ENCODE assay signal across 23 cellular contexts in genomic region chr15:83200589-83200988, GRCh38. TPM values are rescaled to one million over a fixed set of nuclear protein-coding genes. Genes with fewer than 3 reads are reported as not detected.
DNase-seq lines count a peak whose midpoint lies in the region; ATAC-seq and TF ChIP-seq lines count a peak whose summit lies in the region.
"Had no signal": no experiment of that assay in that cellular context is flagged by ENCODE, and none has a peak within 500 bp of the region (broad histone marks: within the 10 kb centered on the region; RNA-seq: fewer than 3 reads in every experiment).

No MANE protein-coding gene starts in this region.

- peak; percentile 29 for ATAC-seq in T-helper 17 cell
- no peak for ATAC-seq in left lobe of liver
- ATAC-seq: heart right ventricle, lower lobe of right lung, PC-3 had no signal

- H3K27me3 ChIP-seq in GM06990 (replicated peaks; ENCODE audit: control insufficient read depth, insufficient read depth, low read length) (no peaks in the 10 kb centered on the region), BE2C (no peaks in the 10 kb centered on the region)
- H3K27me3 ChIP-seq: esophagus squamous epithelium, heart right ventricle, SJSA1 had no signal

- no peaks in the 10 kb centered on the region for H3K9me3 ChIP-seq in T-helper 17 cell (ENCODE audit: control insufficient read depth, low read length, poor library complexity, severe bottlenecking)
- no peaks in the 10 kb centered on the region for H3K9me3 ChIP-seq in BE2C
- H3K9me3 ChIP-seq: esophagus squamous epithelium, heart right ventricle, lower lobe of right lung, SJSA1 had no signal

- H3K4me3 ChIP-seq in AG10803 (ENCODE audit: low read length) (no peak overlapping the region), GM06990 (replicated peaks; ENCODE audit: low read depth, low read length) (peak overlapping the region; percentile 34), choroid plexus epithelial cell (ENCODE audit: low read depth, low read length) (no peak overlapping the region), BE2C (ENCODE audit: low read depth, low read length) (no peak overlapping the region)
- H3K4me3 ChIP-seq: esophagus squamous epithelium, heart right ventricle, lower lobe of right lung, SJSA1 had no signal

- no peak for TF ChIP-seq CTCF in AG10803 (conservative IDR thresholded peaks at IDR 0.05; ENCODE audit: low read length)
- no peak for TF ChIP-seq CTCF in GM06990 (IDR thresholded peaks at IDR 0.05; ENCODE audit: insufficient read depth, low read length, poor library complexity, severe bottlenecking)
- no peak for TF ChIP-seq CTCF in choroid plexus epithelial cell (conservative IDR thresholded peaks at IDR 0.05; ENCODE audit: low read depth, low read length)
- TF ChIP-seq CTCF in BE2C (IDR thresholded peaks at IDR 0.05; ENCODE audit: low read depth, low read length) = no peak

- peak overlapping the region; percentile 39 for H3K4me3 Mint-ChIP-seq in T-helper 17 cell
- H3K4me3 Mint-ChIP-seq: H9 had no signal

- H3K4me1 ChIP-seq in BE2C = peaks cover 4% of the 10 kb centered on the region

- no peaks in the 10 kb centered on the region for H3K36me3 ChIP-seq in GM06990 (ENCODE audit: control insufficient read depth, insufficient read depth, low read length)
- no peaks in the 10 kb centered on the region; the same call in 1 of the 2 replicates for H3K36me3 ChIP-seq in BE2C
- H3K36me3 ChIP-seq: esophagus squamous epithelium, heart right ventricle, lower lobe of right lung had no signal

- no peaks in the 10 kb centered on the region for H3K36me3 Mint-ChIP-seq in T-helper 17 cell (ENCODE audit: low read depth)
- H3K36me3 Mint-ChIP-seq: naive B cell had no signal

- peaks cover 16% of the 10 kb centered on the region for H3K4me1 Mint-ChIP-seq in T-helper 17 cell
- H3K4me1 Mint-ChIP-seq: naive B cell had no signal

- H3K27me3 Mint-ChIP-seq in T-helper 17 cell = peaks cover 15% of the 10 kb centered on the region

- H3K27ac Mint-ChIP-seq in T-helper 17 cell = peak overlapping the region; percentile 93
- H3K27ac Mint-ChIP-seq: H9, naive B cell had no signal

- DNase-seq in AG10803 (ENCODE audit: low read depth) (peak; percentile 18), GM06990 (ENCODE audit: extremely low read depth, insufficient read length) (no peak), T-helper 17 cell (no peak), choroid plexus epithelial cell (ENCODE audit: low read depth) (peak; percentile 42), nucleus accumbens (lab: John Stamatoyannopoulos, UW) (no peak), left lobe of liver (ENCODE audit: low spot score) (no peak), BE2C (no peak)
- DNase-seq: activated CD4-positive, CD25-positive, alpha-beta regulatory T cell treated with anti-CD3 and anti-CD28 coated beads, Interleukin-2, amount 50 U/mL, for 72 hours; amniotic stem cell; central memory CD4-positive, alpha-beta T cell; effector CD8-positive, alpha-beta T cell; esophagus squamous epithelium; H9; heart right ventricle; Karpas-422; lower lobe of right lung; naive B cell; NCI-H1417 treated with DMSO at 0.1 percent for 48 hours; NCI-H748 treated with DMSO at 0.1 percent for 48 hours; PC-3; stimulated activated CD4-positive, alpha-beta T cell treated with anti-CD3 and anti-CD28 coated beads, Interleukin-2, amount 100 ng/mL, for 48 hours; T-helper 9 cell had no signal

RNA-seq across cellular contexts. Expression of gene HDGFL3, which starts 7.0 kb away (rescaled TPM):
- total RNA-seq in T-helper 17 cell (10 to 100 TPM in 1 of 2 donors, 1 to 10 TPM in 1; 4.4 to 26.4 TPM), left lobe of liver (1.4 TPM)
- 41.8 TPM for polyA plus RNA-seq in BE2C (2012; ENCODE audit: insufficient read depth, insufficient read length, low read depth)

Comparison
In these comparisons a context has a peak if more than half of its experiments do, and no peak if none do; other contexts are left out.
1. DNase-seq: peak in AG10803 (single experiment) and choroid plexus epithelial cell (single experiment); none in GM06990 (single experiment), T-helper 17 cell (0 of 3), nucleus accumbens (0 of 56), left lobe of liver (single experiment) and BE2C (single experiment).